25 cellular contexts compared by ENCODE assay signal in genomic region chr11:9020881-9021280, GRCh38.
"Had no signal": no experiment of that assay in that cellular context is flagged by ENCODE, and none has a peak within 500 bp of the region (broad histone marks: within the 10 kb centered on the region; RNA-seq: fewer than 3 reads in every experiment).

No MANE protein-coding gene starts in this region.

- ATAC-seq: gastroesophageal sphincter; left cardiac atrium; stimulated activated effector memory CD8-positive, alpha-beta T cell treated with anti-CD3 and anti-CD28 coated beads, Interleukin-12 subunit alpha, Interleukin-12 subunit beta, amount 100 ng/mL, for 72 hours had no signal

- H3K36me3 ChIP-seq: gastroesophageal sphincter, left ventricle myocardium inferior, neutrophil, right atrium auricular region, tibial nerve had no signal

- H3K36me3 Mint-ChIP-seq: immature natural killer cell; naive B cell; stimulated activated effector memory CD8-positive, alpha-beta T cell treated with anti-CD3 and anti-CD28 coated beads, Interleukin-12 subunit alpha, Interleukin-12 subunit beta, amount 100 ng/mL, for 72 hours had no signal

- H3K27ac Mint-ChIP-seq: endodermal cell; immature natural killer cell; naive B cell; nephron; stimulated activated effector memory CD8-positive, alpha-beta T cell treated with anti-CD3 and anti-CD28 coated beads, Interleukin-12 subunit alpha, Interleukin-12 subunit beta, amount 100 ng/mL, for 72 hours; stimulated activated naive CD8-positive, alpha-beta T cell treated with anti-CD3 and anti-CD28 coated beads, Interleukin-15, Interleukin-2, amounts not matched to agents 100 ng/mL and 50 ng/mL, for 24 hours had no signal

- FAIRE-seq: urothelium cell line had no signal

- H3K4me3 Mint-ChIP-seq: endodermal cell; immature natural killer cell; naive B cell; nephron; stimulated activated effector memory CD8-positive, alpha-beta T cell treated with anti-CD3 and anti-CD28 coated beads, Interleukin-12 subunit alpha, Interleukin-12 subunit beta, amount 100 ng/mL, for 72 hours; stimulated activated naive CD8-positive, alpha-beta T cell treated with anti-CD3 and anti-CD28 coated beads, Interleukin-15, Interleukin-2, amounts not matched to agents 100 ng/mL and 50 ng/mL, for 24 hours had no signal

- H3K4me3 ChIP-seq: coronary artery, gastroesophageal sphincter, left ventricle myocardium inferior, lung, right atrium auricular region, tibial nerve had no signal

- H3K4me1 Mint-ChIP-seq: endodermal cell; immature natural killer cell; naive B cell; stimulated activated effector memory CD8-positive, alpha-beta T cell treated with anti-CD3 and anti-CD28 coated beads, Interleukin-12 subunit alpha, Interleukin-12 subunit beta, amount 100 ng/mL, for 72 hours had no signal

- H3K9me3 Mint-ChIP-seq: endodermal cell; immature natural killer cell; naive B cell; nephron; stimulated activated effector memory CD8-positive, alpha-beta T cell treated with anti-CD3 and anti-CD28 coated beads, Interleukin-12 subunit alpha, Interleukin-12 subunit beta, amount 100 ng/mL, for 72 hours; stimulated activated naive CD8-positive, alpha-beta T cell treated with anti-CD3 and anti-CD28 coated beads, Interleukin-15, Interleukin-2, amounts not matched to agents 100 ng/mL and 50 ng/mL, for 24 hours had no signal

- H3K27ac ChIP-seq: coronary artery, gastroesophageal sphincter, left ventricle myocardium inferior, neutrophil, right atrium auricular region, tibial nerve had no signal

- H3K9me3 ChIP-seq: gastroesophageal sphincter, left ventricle myocardium inferior, neutrophil, right atrium auricular region, tibial nerve had no signal

- DNase-seq: cerebellar nuclear complex; effector CD4-positive, alpha-beta T cell; endodermal cell; foreskin fibroblast; glutamatergic neuron; immature natural killer cell; kidney; left cardiac atrium; left ventricle myocardium inferior; mesenchymal stem cell; midbrain; naive B cell; posterior cingulate gyrus; stimulated activated CD4-positive, alpha-beta T cell treated with anti-CD3 and anti-CD28 coated beads, Interleukin-4, amount 100 ng/mL, for 1 hour; stimulated activated CD8-positive, alpha-beta memory T cell treated with anti-CD3 and anti-CD28 coated beads, Interleukin-4, amount 100 ng/mL, for 48 hours had no signal

- H3K27me3 ChIP-seq: gastroesophageal sphincter, right atrium auricular region, tibial nerve had no signal
